In the genomic region with DNA sequence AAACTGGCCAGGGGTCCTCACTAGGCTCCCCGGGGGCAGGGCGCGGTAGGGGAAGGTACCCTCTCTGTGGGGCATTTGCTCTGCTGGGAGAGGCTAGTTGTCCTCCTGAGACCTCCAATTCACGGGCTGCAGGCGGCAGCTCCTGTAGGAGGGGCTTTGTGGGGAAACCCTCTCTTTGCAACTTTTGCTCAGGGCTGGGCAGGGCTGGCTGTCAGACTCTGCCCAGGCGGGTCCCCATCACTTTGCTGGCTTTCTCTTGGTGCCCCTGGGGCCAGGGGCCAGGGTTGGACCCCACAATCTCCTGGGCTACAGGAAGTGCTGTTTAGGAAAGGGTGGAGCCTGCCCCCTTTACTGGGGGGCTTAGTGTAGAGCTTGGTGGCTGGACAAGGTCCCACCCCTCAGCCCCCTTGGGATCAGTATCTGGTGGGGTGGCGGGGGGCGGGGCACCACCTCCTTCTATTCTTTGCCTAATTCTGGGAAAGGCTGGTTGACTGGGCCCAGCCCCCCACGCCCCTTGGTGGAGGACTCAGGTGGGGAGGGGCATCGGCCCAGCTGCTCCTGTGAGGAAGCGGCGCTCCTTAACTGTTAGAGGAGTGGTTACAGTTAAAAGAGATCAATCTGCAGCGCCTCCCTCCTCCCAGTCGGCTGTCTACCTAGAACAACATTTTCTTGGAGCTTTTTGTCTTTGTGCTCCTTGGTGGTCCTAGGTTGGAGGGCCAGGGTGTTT, we compare ENCODE assay signal across 8 cellular contexts.
DNase-seq lines count a peak whose midpoint lies in the region; TF ChIP-seq lines count a peak whose summit lies in the region.
"Had no signal": no experiment of that assay in that cellular context is flagged by ENCODE, and none has a peak within 500 bp of the region (broad histone marks: within the 10 kb centered on the region; RNA-seq: fewer than 3 reads in every experiment).

No MANE protein-coding gene starts in this region.

- H3K27ac ChIP-seq in ectodermal cell (ENCODE audit: insufficient read depth, low read depth, low read length, poor library complexity, severe bottlenecking) (peak overlapping the region; percentile 85), tibial artery (no peak overlapping the region)

- no peak for TF ChIP-seq CTCF in mesothelial cell of epicardium (IDR thresholded peaks at IDR 0.05; ENCODE audit: unreplicated experiment)
- no peak for TF ChIP-seq CTCF in tibial artery (IDR thresholded peaks at IDR 0.05)

- no peaks in the 10 kb centered on the region for H3K36me3 Mint-ChIP-seq in mesothelial cell of epicardium

- H3K27me3 Mint-ChIP-seq in mesothelial cell of epicardium (ENCODE audit: low read depth) = peaks cover 39% of the 10 kb centered on the region

- H3K4me1 ChIP-seq in ectodermal cell (ENCODE audit: control insufficient read depth, insufficient read depth, low read length) (peaks cover 5% of the 10 kb centered on the region), tibial artery (peaks cover 0 to 12% (median 6%) of the 10 kb centered on the region in 4 donors)

- H3K9me3 ChIP-seq in ectodermal cell (ENCODE audit: control insufficient read depth, low read length) (no peaks in the 10 kb centered on the region), tibial artery (no peaks in the 10 kb centered on the region)

- H3K36me3 ChIP-seq in ectodermal cell (ENCODE audit: control insufficient read depth, insufficient read depth, low read length) (no peaks in the 10 kb centered on the region), tibial artery (no peaks in the 10 kb centered on the region)

- peaks cover 11% of the 10 kb centered on the region for H3K4me1 Mint-ChIP-seq in mesothelial cell of epicardium

- intact Hi-C loops in tibial artery (cut with DNase I; ENCODE audit: low total_unique reads) = no loop called here

- 22 to 24% methylated on average over 14 of the region's 14 CpGs for WGBS in ectodermal cell, 2 experiments

- peak overlapping the region; percentile 52 for H3K4me3 ChIP-seq in ectodermal cell (ENCODE audit: insufficient read depth, low read depth, low read length)
- H3K4me3 ChIP-seq in tibial artery = peak overlapping the region; percentile 33 to 38

- H3K27me3 ChIP-seq in ectodermal cell (ENCODE audit: control insufficient read depth, insufficient read depth, low read length, poor library complexity, severe bottlenecking) = no peaks in the 10 kb centered on the region
- H3K27me3 ChIP-seq in tibial artery = peaks cover 0 to 18% of the 10 kb centered on the region in 2 donors

- peak overlapping the region; percentile 72 for H3K27ac Mint-ChIP-seq in mesothelial cell of epicardium

- no peaks in the 10 kb centered on the region for H3K9me3 Mint-ChIP-seq in mesothelial cell of epicardium

- H3K4me3 Mint-ChIP-seq in mesothelial cell of epicardium = peak overlapping the region; percentile 90

- DNase-seq in NCI-H748 treated with DMSO at 0.1 percent for 48 hours (lab: John Stamatoyannopoulos, UW) (peak; percentile 68), mesothelial cell of epicardium (ENCODE audit: low spot score in 2 of 2, unreplicated experiment in 2 of 2) (no peak), tibial artery (no peak), cerebellum (ENCODE audit: low spot score) (no peak), NCI-H1436 treated with DMSO at 0.1 percent for 48 hours (lab: John Stamatoyannopoulos, UW) (no peak)
- DNase-seq in activated CD4-positive, alpha-beta T cell treated with anti-CD3 and anti-CD28 coated beads for 4 hours = no peak
- DNase-seq: SHP77 treated with DMSO at 0.1 percent for 48 hours had no signal
